In genomic region chr21:16072692-16073091, GRCh38 we compare ENCODE assay signal across 18 cellular contexts.
DNase-seq lines count a peak whose midpoint lies in the region; ATAC-seq and TF ChIP-seq lines count a peak whose summit lies in the region.
"Had no signal": no experiment of that assay in that cellular context is flagged by ENCODE, and none has a peak within 500 bp of the region (broad histone marks: within the 10 kb centered on the region; RNA-seq: fewer than 3 reads in every experiment).

No MANE protein-coding gene starts in this region.

- no peaks in the 10 kb centered on the region for H3K4me1 ChIP-seq in foreskin keratinocyte
- H3K4me1 ChIP-seq: body of pancreas, left ventricle myocardium inferior had no signal

- no peaks in the 10 kb centered on the region for H3K27me3 ChIP-seq in foreskin keratinocyte
- H3K27me3 ChIP-seq: body of pancreas, esophagus squamous epithelium had no signal

- H3K27ac ChIP-seq in angular gyrus (ENCODE audit: low read depth, low read length) (peak overlapping the region; percentile 76), foreskin keratinocyte (no peak overlapping the region)
- H3K27ac ChIP-seq: body of pancreas, left ventricle myocardium inferior had no signal

- ATAC-seq in foreskin keratinocyte (peak; percentile 46), GM19397 (IDR thresholded peaks at IDR 0.05; ENCODE audit: unreplicated experiment) (no peak)
- ATAC-seq: activated T-cell treated with anti-CD3 and anti-CD28 coated beads, Interleukin-2, amount 50 U/mL, for 4 hours; body of pancreas; GM12878; WTC11 had no signal

- DNase-seq in GM03348 (ENCODE audit: low spot score) (peak; percentile 37), foreskin keratinocyte (peak in 1 of 2 donors; percentile 43), smooth muscle cell of the brain vasculature (ENCODE audit: low read depth, low spot score) (peak; percentile 82), DMS114 treated with DMSO at 0.1 percent for 48 hours (lab: John Stamatoyannopoulos, UW; ENCODE audit: unreplicated experiment) (no peak), D341Med (ENCODE audit: low spot score) (no peak), 8988T (no peak)
- DNase-seq: activated T-cell treated with anti-CD3 and anti-CD28 coated beads, Interleukin-2, amount 50 U/mL, for 4 hours; body of pancreas; COR-L47; esophagus squamous epithelium; left ventricle myocardium inferior; MM.1S; NCI-H510A treated with DMSO at 0.1 percent for 48 hours; SHP77 treated with DMSO at 0.1 percent for 48 hours had no signal

- no peak for TF ChIP-seq CTCF in foreskin keratinocyte (conservative IDR thresholded peaks at IDR 0.05)

Comparison
In these comparisons a context has a peak if more than half of its experiments do, and no peak if none do; other contexts are left out.
1. DNase-seq: peak in GM03348 (single experiment) and smooth muscle cell of the brain vasculature (single experiment); none in DMS114 treated with DMSO at 0.1 percent for 48 hours (single experiment), D341Med (single experiment) and 8988T (single experiment).